In the genomic region with DNA sequence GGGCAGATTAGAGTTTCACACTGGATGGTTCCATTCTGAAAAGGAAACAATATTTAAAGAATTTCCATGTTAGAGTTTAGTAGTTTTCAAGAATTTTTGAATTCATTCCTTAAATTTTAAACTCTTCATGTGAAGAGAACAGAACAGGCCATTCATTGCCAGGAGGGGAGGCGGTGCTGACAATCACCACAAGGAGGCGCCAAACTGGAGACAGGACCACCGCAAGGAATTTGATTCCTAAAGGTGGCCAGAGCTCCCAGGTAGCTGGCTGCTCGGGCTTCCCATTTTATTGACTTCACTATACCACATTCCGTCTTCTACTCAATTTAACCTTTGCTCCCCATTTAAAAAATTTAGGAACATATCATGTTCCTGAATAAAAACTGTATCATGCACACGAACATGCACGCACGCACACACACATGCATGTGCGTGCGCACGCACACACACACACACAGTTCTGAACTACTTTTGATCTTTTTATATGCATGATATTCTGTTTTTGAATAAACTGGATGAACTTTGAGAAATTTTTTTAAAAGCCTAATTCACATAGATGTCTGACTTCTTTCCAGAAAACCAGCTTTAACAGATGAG, we compare ENCODE assay signal across 8 cellular contexts.
DNase-seq lines count a peak whose midpoint lies in the region; ATAC-seq and TF ChIP-seq lines count a peak whose summit lies in the region.

No MANE protein-coding gene starts in this region.

- no peak for TF ChIP-seq EP300 in upper lobe of left lung (IDR thresholded peaks at IDR 0.05)

- TF ChIP-seq CTCF in GM12874 (IDR thresholded peaks at IDR 0.05; ENCODE audit: insufficient read depth, low read depth, low read length): peak; percentile 86
- TF ChIP-seq CTCF in WERI-Rb-1 (IDR thresholded peaks at IDR 0.05; ENCODE audit: low read depth, low read length): peak; percentile 64
- peak in 4 of 6 experiments; percentile 29 to 52 (median 42) for TF ChIP-seq CTCF in upper lobe of left lung (IDR thresholded peaks at IDR 0.05)

- H3K36me3 ChIP-seq in WERI-Rb-1: peaks cover 26% of the 10 kb centered on the region; the same call in 1 of the 2 replicates
- no peaks in the 10 kb centered on the region for H3K36me3 ChIP-seq in upper lobe of left lung

- H3K27me3 Mint-ChIP-seq in naive thymus-derived CD8-positive, alpha-beta T cell: no peaks in the 10 kb centered on the region

- POLR2A ChIA-PET in naive thymus-derived CD8-positive, alpha-beta T cell (lab: Charles Lee): interaction anchor here (0.7 to 4.7 kb wide), 6 partner anchors 10 to 100 kb away, joined by 3 to 36 read pairs (median 4); a partner anchor contains a TSS

- H3K27me3 ChIP-seq in WERI-Rb-1 (ENCODE audit: insufficient read depth, low read depth, severe bottlenecking) (no peaks in the 10 kb centered on the region), upper lobe of left lung (no peaks in the 10 kb centered on the region)

- ATAC-seq in HG03045 (IDR thresholded peaks at IDR 0.05; ENCODE audit: unreplicated experiment): peak; percentile 64
- peak; percentile 55 to 67 for ATAC-seq in naive thymus-derived CD8-positive, alpha-beta T cell
- no peak for ATAC-seq in upper lobe of left lung (ENCODE audit: low FRiP score in 2 of 2)

- peak overlapping the region in 7 of 10 donors; percentile 17 to 83 (median 67) for H3K27ac Mint-ChIP-seq in naive thymus-derived CD8-positive, alpha-beta T cell

- no peak overlapping the region for H3K27ac ChIP-seq in WERI-Rb-1
- H3K27ac ChIP-seq in upper lobe of left lung: no peak overlapping the region

- H3K9me3 ChIP-seq in WERI-Rb-1 (ENCODE audit: severe bottlenecking): no peaks in the 10 kb centered on the region
- no peaks in the 10 kb centered on the region for H3K9me3 ChIP-seq in upper lobe of left lung

- H3K4me3 Mint-ChIP-seq in naive thymus-derived CD8-positive, alpha-beta T cell: peak overlapping the region in 1 of 10 donors; percentile 76

- DNase-seq in WERI-Rb-1 (peak; percentile 41), cerebellar cortex (ENCODE audit: low spot score) (peak; percentile 13), upper lobe of left lung (no peak), COLO829 (ENCODE audit: low spot score) (no peak), NCI-H345 treated with DMSO at 0.1 percent for 48 hours (lab: John Stamatoyannopoulos, UW; ENCODE audit: unreplicated experiment) (no peak)
- peak; percentile 39 to 81 (median 64) for DNase-seq in naive thymus-derived CD8-positive, alpha-beta T cell

- no peak for TF ChIP-seq POLR2A in upper lobe of left lung (IDR thresholded peaks at IDR 0.05)

- H3K9me3 Mint-ChIP-seq in naive thymus-derived CD8-positive, alpha-beta T cell: peaks cover 0 to 3% (median 0%) of the 10 kb centered on the region in 9 donors

- H3K36me3 Mint-ChIP-seq in naive thymus-derived CD8-positive, alpha-beta T cell: peaks cover 5 to 85% (median 30%) of the 10 kb centered on the region in 3 donors

- no peaks in the 10 kb centered on the region for H3K4me1 ChIP-seq in upper lobe of left lung

- 73 to 77% methylated on average over 11 of the region's 11 CpGs for WGBS in upper lobe of left lung, 2 donors

- H3K4me1 Mint-ChIP-seq in naive thymus-derived CD8-positive, alpha-beta T cell: peaks cover 5 to 16% (median 7%) of the 10 kb centered on the region in 4 donors

- H3K4me3 ChIP-seq in WERI-Rb-1 (ENCODE audit: low read depth, low read length): no peak overlapping the region
- H3K4me3 ChIP-seq in upper lobe of left lung: no peak overlapping the region

Comparison
In these comparisons a context has a peak if more than half of its experiments do, and no peak if none do; other contexts are left out.
1. ATAC-seq: peak in HG03045 (single experiment) and naive thymus-derived CD8-positive, alpha-beta T cell (2 of 2); none in upper lobe of left lung (0 of 2).
2. DNase-seq: peak in WERI-Rb-1 (single experiment), cerebellar cortex (single experiment) and naive thymus-derived CD8-positive, alpha-beta T cell (10 of 10); none in upper lobe of left lung (0 of 2), COLO829 (single experiment) and NCI-H345 treated with DMSO at 0.1 percent for 48 hours (single experiment).
3. Peak in every context shown above with its lines, with median percentiles within 50 percentile points of each other: CTCF ChIP-seq.